Comparison of ENCODE assay signal across 9 cellular contexts in the genomic region with DNA sequence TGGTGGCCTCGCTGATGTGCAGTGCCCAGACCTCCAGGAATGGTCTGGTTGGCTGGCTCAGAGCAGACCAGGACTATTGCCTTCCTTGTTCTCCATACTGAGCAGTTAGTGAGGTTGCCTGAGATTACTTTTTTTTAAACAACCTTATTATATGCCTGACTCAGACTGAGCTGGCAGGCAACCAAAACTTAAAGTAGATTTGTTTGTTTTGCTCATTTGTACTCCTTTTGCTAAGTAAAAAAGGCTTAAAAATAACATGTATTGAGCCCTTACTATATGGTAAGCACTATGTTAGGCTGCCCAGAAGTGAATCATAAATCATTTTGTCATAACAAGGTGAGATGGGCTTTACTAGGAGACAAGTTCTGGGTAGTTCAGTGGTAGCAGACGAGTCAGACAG.
DNase-seq lines count a peak whose midpoint lies in the region; ATAC-seq and TF ChIP-seq lines count a peak whose summit lies in the region.
"Had no signal": no experiment of that assay in that cellular context is flagged by ENCODE, and none has a peak within 500 bp of the region (broad histone marks: within the 10 kb centered on the region; RNA-seq: fewer than 3 reads in every experiment).

No MANE protein-coding gene starts in this region.

- H3K27me3 Mint-ChIP-seq in activated CD4-positive, alpha-beta memory T cell treated with anti-CD3 and anti-CD28 coated beads for 36 hours: no peaks in the 10 kb centered on the region

- no peaks in the 10 kb centered on the region for H3K79me2 ChIP-seq in PC-3 (ENCODE audit: low read length)

- H3K4me3 Mint-ChIP-seq in activated CD4-positive, alpha-beta memory T cell treated with anti-CD3 and anti-CD28 coated beads for 36 hours: no peak overlapping the region

- TF ChIP-seq POLR2A in esophagus squamous epithelium (IDR thresholded peaks at IDR 0.05): no peak

- H3K4me1 Mint-ChIP-seq in activated CD4-positive, alpha-beta memory T cell treated with anti-CD3 and anti-CD28 coated beads for 36 hours (ENCODE audit: low read depth): no peaks in the 10 kb centered on the region

- CTCF ChIA-PET in PC-3 (lab: Charles Lee): interaction anchor here (0.9 to 1.2 kb wide), 2 partner anchors 14 to 23 kb away, joined by 3 to 5 read pairs; no protein-coding TSS in a partner anchor
- CTCF ChIA-PET in activated CD4-positive, alpha-beta memory T cell treated with anti-CD3 and anti-CD28 coated beads for 36 hours (lab: Charles Lee): interaction anchor here (1.2 to 1.6 kb wide), 2 partner anchors 14 to 23 kb away, joined by 4 to 5 read pairs; no protein-coding TSS in a partner anchor

- H2AFZ ChIP-seq in PC-3 (ENCODE audit: low read length): no peak overlapping the region

- no peak overlapping the region for H3K9ac ChIP-seq in PC-3 (ENCODE audit: low read length)

- H3K27ac ChIP-seq in PC-3 (ENCODE audit: low read length): peak overlapping the region; percentile 40
- H3K27ac ChIP-seq in esophagus squamous epithelium: peak overlapping the region in 3 of 4 donors; percentile 4 to 41 (median 15)

- no peak overlapping the region for H3K27ac Mint-ChIP-seq in activated CD4-positive, alpha-beta memory T cell treated with anti-CD3 and anti-CD28 coated beads for 36 hours

- H3K4me1 ChIP-seq in PC-3 (ENCODE audit: insufficient read depth, low read length) (peaks cover 18% of the 10 kb centered on the region), esophagus squamous epithelium (peaks cover 5 to 32% (median 13%) of the 10 kb centered on the region in 3 donors)

- intact Hi-C loops in PC-3 (cut with micrococcal nuclease) (loop anchor here (1.0 kb wide), 1 partner anchor 121 kb away; no protein-coding TSS in a partner anchor), esophagus squamous epithelium (cut with DNase I) (no loop called here)
- intact Hi-C loops in activated CD4-positive, alpha-beta memory T cell treated with anti-CD3 and anti-CD28 coated beads for 36 hours (cut with micrococcal nuclease): no loop called here

- H3K9me2 ChIP-seq in PC-3 (replicated peaks; ENCODE audit: low read length): no peaks in the 10 kb centered on the region

- H3K9me3 ChIP-seq in PC-3 (ENCODE audit: low read length): no peaks in the 10 kb centered on the region
- H3K9me3 ChIP-seq in esophagus squamous epithelium: no peaks in the 10 kb centered on the region

- TF ChIP-seq CTCF in PC-3 (conservative IDR thresholded peaks at IDR 0.05; ENCODE audit: low read depth, low read length) (no peak), esophagus squamous epithelium (IDR thresholded peaks at IDR 0.05) (no peak)

- H3K4me3 ChIP-seq in PC-3 (ENCODE audit: low read length) (no peak overlapping the region), esophagus squamous epithelium (no peak overlapping the region)

- POLR2A ChIA-PET in PC-3 (lab: Charles Lee; ENCODE audit: unreplicated experiment): interaction anchor here (0.6 kb wide), 1 partner anchor 394 kb away, joined by 4 read pairs; a partner anchor contains a TSS
- POLR2A ChIA-PET in activated CD4-positive, alpha-beta memory T cell treated with anti-CD3 and anti-CD28 coated beads for 36 hours (lab: Charles Lee): no interaction called here

- peak; percentile 89 for DNase-seq in HCEC 1CT
- DNase-seq in PC-3: peak; percentile 88
- DNase-seq in esophagus squamous epithelium (lab: John Stamatoyannopoulos, UW): no peak
- DNase-seq in renal cortical epithelial cell (ENCODE audit: low read depth): peak; percentile 92
- no peak for DNase-seq in germinal center (ENCODE audit: low spot score)
- DNase-seq in SHP77 treated with DMSO at 0.1 percent for 48 hours (lab: John Stamatoyannopoulos, UW): no peak
- no peak for DNase-seq in activated CD4-positive, alpha-beta memory T cell treated with anti-CD3 and anti-CD28 coated beads for 36 hours
- DNase-seq: NCI-H2029 treated with DMSO at 0.1 percent for 48 hours had no signal

- peak; percentile 95 for ATAC-seq in PC-3
- no peak for ATAC-seq in HG03460 (IDR thresholded peaks at IDR 0.05; ENCODE audit: unreplicated experiment)

- H3K9me3 Mint-ChIP-seq in activated CD4-positive, alpha-beta memory T cell treated with anti-CD3 and anti-CD28 coated beads for 36 hours: no peaks in the 10 kb centered on the region

- BruUV-seq in PC-3 (replicated peaks; lab: Mats Ljungman, UMichigan): no TSS peak

- peaks cover 28% of the 10 kb centered on the region for H3K36me3 Mint-ChIP-seq in activated CD4-positive, alpha-beta memory T cell treated with anti-CD3 and anti-CD28 coated beads for 36 hours

- 22 to 36% methylated on average over 2 of the region's 2 CpGs for WGBS in esophagus squamous epithelium, 2 donors

- H4K20me1 ChIP-seq in PC-3 (ENCODE audit: low read length): peaks cover 6% of the 10 kb centered on the region; the same call in 1 of the 2 replicates

- peak overlapping the region; percentile 29 for H3K4me2 ChIP-seq in PC-3 (ENCODE audit: low read length)

- H3K36me3 ChIP-seq in PC-3 (ENCODE audit: low read depth, low read length): peaks cover 23% of the 10 kb centered on the region
- H3K36me3 ChIP-seq in esophagus squamous epithelium: peaks cover 0 to 25% (median 7%) of the 10 kb centered on the region in 3 donors

- H3K27me3 ChIP-seq in PC-3 (ENCODE audit: low read length) (no peaks in the 10 kb centered on the region), esophagus squamous epithelium (no peaks in the 10 kb centered on the region)

- peaks cover 5% of the 10 kb centered on the region for H3F3A ChIP-seq in PC-3 (ENCODE audit: low read length, unreplicated experiment)

Comparison
In these comparisons a context has a peak if more than half of its experiments do, and no peak if none do; other contexts are left out.
1. DNase-seq: peak in HCEC 1CT (single experiment), PC-3 (single experiment) and renal cortical epithelial cell (single experiment); none in esophagus squamous epithelium (single experiment), germinal center (single experiment), SHP77 treated with DMSO at 0.1 percent for 48 hours (single experiment) and activated CD4-positive, alpha-beta memory T cell treated with anti-CD3 and anti-CD28 coated beads for 36 hours (single experiment).